ENCODE assay signal across 1 cellular context in the genomic region with DNA sequence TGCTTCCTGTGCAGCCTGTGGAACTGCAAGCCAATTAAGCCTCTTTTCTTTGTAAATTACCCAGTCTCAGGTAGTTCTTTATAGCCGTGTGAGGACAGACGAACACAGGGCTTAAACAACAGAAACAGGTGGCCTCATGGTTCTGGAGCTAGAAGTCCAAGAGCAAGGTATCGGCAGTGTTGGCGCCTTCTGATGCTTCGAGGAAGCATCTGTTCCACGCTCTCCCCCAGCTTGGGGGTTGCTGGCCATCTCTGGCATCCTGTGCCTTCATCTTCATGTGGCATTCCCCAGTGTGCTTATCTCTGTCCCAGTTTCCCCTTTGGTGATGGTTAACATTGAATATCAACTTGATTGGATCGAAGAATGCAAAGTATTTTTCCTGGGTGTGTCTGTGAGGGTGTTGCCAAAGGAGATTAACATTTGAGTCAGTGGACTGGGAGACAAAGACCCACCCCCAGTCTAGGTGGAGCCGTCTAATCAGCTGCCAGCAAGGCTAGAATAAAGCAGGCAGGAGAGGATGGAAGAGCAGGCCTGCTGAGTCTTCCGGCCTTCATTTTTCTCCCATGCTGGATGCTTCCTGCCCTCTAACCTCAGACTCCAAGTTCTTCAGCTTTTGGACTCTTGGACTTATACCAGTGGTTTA.
TF ChIP-seq lines count a peak whose summit lies in the region.

No MANE protein-coding gene starts in this region.

TF ChIP-seq in H1, 55 proteins besides CTCF, POLR2A, EP300 and RAD21 (continued from another document):
- no peak for TF ChIP-seq ATF2 (IDR thresholded peaks at IDR 0.05; ENCODE audit: low read length)
